1 cellular context compared by ENCODE assay signal in the genomic region with DNA sequence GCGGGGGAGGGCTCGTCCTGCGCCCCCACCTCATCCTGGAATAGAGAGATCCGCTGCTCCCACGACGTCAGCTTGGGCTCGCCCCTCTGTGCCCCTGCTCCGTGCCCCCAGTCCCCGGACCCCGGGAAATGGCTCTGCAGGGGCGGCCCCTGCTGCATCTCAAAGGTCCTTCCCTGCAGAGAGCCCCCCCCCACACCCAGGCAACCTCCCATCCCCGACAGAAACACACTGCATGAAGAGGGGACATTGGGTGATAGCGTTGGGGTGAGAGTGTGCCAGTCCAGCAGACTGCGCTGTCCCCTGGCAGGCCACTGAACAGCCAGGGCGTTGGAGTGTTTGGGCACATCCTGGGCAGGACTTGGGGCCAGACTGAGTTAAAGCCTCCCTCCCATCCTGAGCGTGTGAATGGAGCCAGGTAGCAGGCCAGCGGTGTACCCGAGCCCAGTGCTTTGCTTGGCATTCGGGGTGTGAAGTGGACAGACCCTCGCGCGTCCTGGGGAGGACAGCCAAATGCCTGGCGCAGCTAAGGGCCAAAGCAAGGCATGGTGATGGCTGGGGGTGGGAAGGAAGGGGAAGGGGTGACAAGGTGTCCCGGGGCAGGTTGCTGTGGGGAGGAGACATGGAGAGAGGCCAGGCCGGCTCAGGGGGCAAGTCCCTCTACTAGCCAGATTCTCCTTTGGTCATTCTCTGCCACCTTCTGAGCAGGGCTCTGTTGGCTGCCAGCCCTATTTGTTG.
TF ChIP-seq lines count a peak whose summit lies in the region.

No MANE protein-coding gene starts in this region.

TF ChIP-seq in endothelial cell of umbilical vein, 7 proteins besides CTCF, POLR2A, EP300 and RAD21:
- TF ChIP-seq EZH2 (IDR thresholded peaks at IDR 0.05; ENCODE audit: borderline replicate concordance, low read depth, low read length, severe bottlenecking) (no peak), FOS (IDR thresholded peaks at IDR 0.05; ENCODE audit: borderline replicate concordance, insufficient read depth, low read length) (no peak), MYC (IDR thresholded peaks at IDR 0.05; ENCODE audit: low read depth, low read length) (no peak), JUN (IDR thresholded peaks at IDR 0.05; ENCODE audit: borderline replicate concordance, insufficient read depth, insufficient read length, low read depth) (no peak), GATA2 (IDR thresholded peaks at IDR 0.05; ENCODE audit: insufficient read depth, insufficient read length, low read depth, low read length) (no peak), POLR2AphosphoS5 (IDR thresholded peaks at IDR 0.05; ENCODE audit: insufficient read depth, low read depth, low read length) (no peak)
- TF ChIP-seq, protein P1, sequence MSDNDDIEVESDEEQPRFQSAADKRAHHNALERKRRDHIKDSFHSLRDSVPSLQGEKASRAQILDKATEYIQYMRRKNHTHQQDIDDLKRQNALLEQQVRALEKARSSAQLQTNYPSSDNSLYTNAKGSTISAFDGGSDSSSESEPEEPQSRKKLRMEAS (IDR thresholded peaks at IDR 0.05; ENCODE audit: insufficient read depth, insufficient read length): no peak
